Comparison of ENCODE assay signal across 18 cellular contexts in the genomic region with DNA sequence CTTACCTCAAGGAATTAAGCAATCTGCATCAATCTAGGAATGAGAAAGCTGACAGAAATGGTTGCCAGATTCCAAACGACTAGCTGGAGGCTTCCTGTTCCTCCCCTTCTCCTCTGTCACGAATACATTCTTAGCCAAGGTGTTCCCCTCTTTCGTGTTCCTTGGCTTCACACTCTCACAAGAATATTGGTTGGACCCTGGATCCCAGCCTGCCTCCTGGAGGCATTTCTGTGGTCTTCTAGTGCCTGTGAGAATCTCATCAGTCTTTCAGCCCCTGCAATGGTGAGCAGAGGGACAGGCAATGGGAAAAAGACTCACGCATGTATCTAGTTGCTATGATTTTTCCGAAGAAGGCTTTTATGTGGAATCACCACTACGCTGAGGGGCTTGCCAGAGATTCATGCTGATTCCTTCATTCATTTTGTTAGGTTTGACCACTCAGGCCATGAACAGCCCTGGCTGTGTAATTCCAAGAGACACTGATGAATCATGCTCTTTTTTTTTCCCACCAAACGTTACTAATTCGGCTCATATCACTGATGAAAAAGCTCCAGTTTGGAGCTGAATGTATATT. TPM values are rescaled to one million over a fixed set of nuclear protein-coding genes. Genes with fewer than 3 reads are reported as not detected.
DNase-seq lines count a peak whose midpoint lies in the region; ATAC-seq and TF ChIP-seq lines count a peak whose summit lies in the region.
"Had no signal": no experiment of that assay in that cellular context is flagged by ENCODE, and none has a peak within 500 bp of the region (broad histone marks: within the 10 kb centered on the region; RNA-seq: fewer than 3 reads in every experiment).

No MANE protein-coding gene starts in this region.

- H3K36me3 Mint-ChIP-seq in Caco-2 (ENCODE audit: insufficient read depth, unreplicated experiment) (peaks cover 4% of the 10 kb centered on the region), mesothelial cell of epicardium (no peaks in the 10 kb centered on the region)
- H3K36me3 Mint-ChIP-seq in activated CD8-positive, alpha-beta T cell treated with anti-CD3 and anti-CD28 coated beads for 36 hours (ENCODE audit: low read depth) = no peaks in the 10 kb centered on the region
- H3K36me3 Mint-ChIP-seq: T-cell had no signal

- H3K9me3 Mint-ChIP-seq in Caco-2 (ENCODE audit: unreplicated experiment) (no peaks in the 10 kb centered on the region), mesothelial cell of epicardium (no peaks in the 10 kb centered on the region)
- H3K9me3 Mint-ChIP-seq in activated CD8-positive, alpha-beta T cell treated with anti-CD3 and anti-CD28 coated beads for 36 hours = no peaks in the 10 kb centered on the region
- H3K9me3 Mint-ChIP-seq: activated naive CD8-positive, alpha-beta T cell treated with anti-CD3 and anti-CD28 coated beads, Interleukin-2, amount 50 U/mL, for 24 hours; T-cell had no signal

- H3K4me1 ChIP-seq in Caco-2 (peaks cover 62% of the 10 kb centered on the region), mammary epithelial cell (ENCODE audit: insufficient read depth, low read length) (peaks cover 33% of the 10 kb centered on the region)

- H3K27me3 Mint-ChIP-seq in Caco-2 (ENCODE audit: insufficient read depth, unreplicated experiment) (no peaks in the 10 kb centered on the region), mesothelial cell of epicardium (ENCODE audit: low read depth) (peaks cover 6% of the 10 kb centered on the region)
- peaks cover 42% of the 10 kb centered on the region for H3K27me3 Mint-ChIP-seq in activated CD8-positive, alpha-beta T cell treated with anti-CD3 and anti-CD28 coated beads for 36 hours

- H3K4me3 ChIP-seq in Caco-2 (ENCODE audit: low read depth, low read length) (no peak overlapping the region), mammary epithelial cell (replicated peaks in 1 of 3; ENCODE audit: insufficient read depth in 1 of 3, low read depth in 2 of 3, low read length in 3 of 3) (peak overlapping the region; percentile 15 to 90 (median 39))
- H3K4me3 ChIP-seq: ovary, thoracic aorta had no signal

- no TSS peak for BruUV-seq in Caco-2 (replicated peaks; lab: Mats Ljungman, UMichigan)
- BruUV-seq in mammary epithelial cell (replicated peaks; lab: Mats Ljungman, UMichigan) = no TSS peak

- peaks cover 37% of the 10 kb centered on the region for H3K79me2 ChIP-seq in mammary epithelial cell (ENCODE audit: insufficient read depth, low read length)

- peak overlapping the region; percentile 74 for H3K27ac Mint-ChIP-seq in Caco-2 (ENCODE audit: unreplicated experiment)
- peak overlapping the region; percentile 78 for H3K27ac Mint-ChIP-seq in mesothelial cell of epicardium
- H3K27ac Mint-ChIP-seq in activated CD8-positive, alpha-beta T cell treated with anti-CD3 and anti-CD28 coated beads for 36 hours = no peak overlapping the region
- H3K27ac Mint-ChIP-seq: activated naive CD8-positive, alpha-beta T cell treated with anti-CD3 and anti-CD28 coated beads, Interleukin-2, amount 50 U/mL, for 24 hours; memory B cell; T-cell had no signal

- no peak for ATAC-seq in activated CD8-positive, alpha-beta T cell treated with anti-CD3 and anti-CD28 coated beads for 36 hours
- ATAC-seq in HG03159 (IDR thresholded peaks at IDR 0.05; ENCODE audit: unreplicated experiment) = no peak
- ATAC-seq: activated naive CD8-positive, alpha-beta T cell treated with anti-CD3 and anti-CD28 coated beads, Interleukin-2, amount 50 U/mL, for 24 hours; HepG2; T-cell had no signal

- CTCF ChIA-PET in Caco-2 (lab: Charles Lee) (no interaction called here), mammary epithelial cell (lab: Charles Lee; ENCODE audit: low non-redundant PET) (no interaction called here)
- CTCF ChIA-PET in activated CD8-positive, alpha-beta T cell treated with anti-CD3 and anti-CD28 coated beads for 36 hours (lab: Charles Lee) = no interaction called here

- peak overlapping the region; percentile 70 for H3K4me2 ChIP-seq in mammary epithelial cell (ENCODE audit: insufficient read depth, low read depth, low read length)

- intact Hi-C loops in Caco-2 (cut with micrococcal nuclease; ENCODE audit: unreplicated experiment) (loop anchor here (5.0 kb wide), 1 partner anchor 200 kb away; the partner anchor contains the start of gene CLDN1), mammary epithelial cell (cut with micrococcal nuclease) (loop anchor here (5.0 to 10.0 kb wide), 4 partner anchors 65 to 320 kb away; partner anchors contain the start of gene CLDN1)
- intact Hi-C loops in activated CD8-positive, alpha-beta T cell treated with anti-CD3 and anti-CD28 coated beads for 36 hours (cut with micrococcal nuclease) = loop anchor here (10.0 kb wide), 1 partner anchor 483 kb away; no protein-coding TSS in a partner anchor

- POLR2A ChIA-PET in Caco-2 (lab: Charles Lee) = no interaction called here
- POLR2A ChIA-PET in activated CD8-positive, alpha-beta T cell treated with anti-CD3 and anti-CD28 coated beads for 36 hours (lab: Charles Lee) = no interaction called here

- H4K20me1 ChIP-seq in mammary epithelial cell (ENCODE audit: insufficient read depth, low read length) = no peaks in the 10 kb centered on the region

- H3K36me3 ChIP-seq in Caco-2 (ENCODE audit: control insufficient read depth, insufficient read depth, low read length) = no peaks in the 10 kb centered on the region
- no peaks in the 10 kb centered on the region for H3K36me3 ChIP-seq in mammary epithelial cell (ENCODE audit: insufficient read depth, low read length)
- H3K36me3 ChIP-seq: ovary, thoracic aorta had no signal

- no peaks in the 10 kb centered on the region for H3K27me3 ChIP-seq in Caco-2 (replicated peaks; ENCODE audit: control insufficient read depth, insufficient read depth, low read length)
- H3K27me3 ChIP-seq in mammary epithelial cell (ENCODE audit: insufficient read depth, low read length) = no peaks in the 10 kb centered on the region
- H3K27me3 ChIP-seq: ovary had no signal

- in situ Hi-C loops in mammary epithelial cell (cut with MboI; ENCODE audit: low sequenced_read_pairs in 2 of 2) = loop anchor here in 1 of 2 donors (5.0 kb wide), 1 partner anchor 75 kb away; no protein-coding TSS in a partner anchor
- in situ Hi-C loops in ACHN (cut with HindIII; ENCODE audit: low pct_ligation_motif_present, low pct_unique_long_range_greater_than_20kb, low sequenced_read_pairs) = no loop called here

- no peak for DNase-seq in Caco-2
- peak; percentile 84 for DNase-seq in M059J (ENCODE audit: low read depth)
- peak; percentile 68 for DNase-seq in mammary epithelial cell
- no peak for DNase-seq in mesothelial cell of epicardium (ENCODE audit: low spot score in 2 of 2, unreplicated experiment in 2 of 2)
- no peak for DNase-seq in activated CD8-positive, alpha-beta T cell treated with anti-CD3 and anti-CD28 coated beads for 36 hours
- DNase-seq in stimulated activated naive CD4-positive, alpha-beta T cell treated with Interleukin-2 at 50 U/mL for 16 hours (lab: John Stamatoyannopoulos, UW) = no peak
- no peak for DNase-seq in ACHN
- DNase-seq: activated naive CD8-positive, alpha-beta T cell treated with anti-CD3 and anti-CD28 coated beads, Interleukin-2, amount 50 U/mL, for 24 hours; activated T-cell treated with anti-CD3 and anti-CD28 coated beads, Interleukin-2, amount 50 U/mL, for 1 hour; DMS153; NCI-H345; stimulated activated CD4-positive, alpha-beta T cell treated with anti-CD3 and anti-CD28 coated beads, Interleukin-15, amount 100 ng/mL, for 24 hours; T-cell had no signal

- H3K9me3 ChIP-seq in Caco-2 (no peaks in the 10 kb centered on the region), mammary epithelial cell (replicated peaks; ENCODE audit: insufficient read depth, low read length) (no peaks in the 10 kb centered on the region)
- H3K9me3 ChIP-seq: ovary, thoracic aorta had no signal

- H3K9ac ChIP-seq in mammary epithelial cell (ENCODE audit: insufficient read depth, low read length) = peak overlapping the region; percentile 85

- peak overlapping the region; percentile 93 for H3K27ac ChIP-seq in mammary epithelial cell (ENCODE audit: insufficient read depth, low read depth, low read length)
- H3K27ac ChIP-seq: ovary, thoracic aorta had no signal

- H3K4me1 Mint-ChIP-seq in Caco-2 (ENCODE audit: low read depth, unreplicated experiment) = peaks cover 23% of the 10 kb centered on the region
- peaks cover 34% of the 10 kb centered on the region for H3K4me1 Mint-ChIP-seq in mesothelial cell of epicardium
- H3K4me1 Mint-ChIP-seq in activated CD8-positive, alpha-beta T cell treated with anti-CD3 and anti-CD28 coated beads for 36 hours (ENCODE audit: low read depth) = peaks cover 3% of the 10 kb centered on the region

- dilution Hi-C loops in mammary epithelial cell (cut with HindIII; ENCODE audit: low sequenced_read_pairs) = no loop called here

- 3% methylated on average over 7 of the region's 8 CpGs for WGBS in mammary epithelial cell (ENCODE audit: low coverage, missing lambda C conversion rate)

- TF ChIP-seq CTCF in Caco-2 (IDR thresholded peaks at IDR 0.05; ENCODE audit: insufficient read depth in 1 of 2, low read depth in 1 of 2, low read length in 1 of 2, severe bottlenecking in 1 of 2, unreplicated experiment in 1 of 2) = no peak
- no peak for TF ChIP-seq CTCF in mammary epithelial cell (conservative IDR thresholded peaks at IDR 0.05 in 1 of 2, IDR thresholded peaks at IDR 0.05 in 1 of 2; ENCODE audit: extremely low read depth in 1 of 2, insufficient read depth in 1 of 2, low read depth in 1 of 2, low read length in 2 of 2)
- no peak for TF ChIP-seq CTCF in mesothelial cell of epicardium (IDR thresholded peaks at IDR 0.05; ENCODE audit: unreplicated experiment)
- TF ChIP-seq CTCF in activated CD8-positive, alpha-beta T cell treated with anti-CD3 and anti-CD28 coated beads for 36 hours (IDR thresholded peaks at IDR 0.05) = no peak

- peak overlapping the region; percentile 92 for H2AFZ ChIP-seq in mammary epithelial cell (ENCODE audit: low read depth, low read length)

- H3K4me3 Mint-ChIP-seq in Caco-2 (ENCODE audit: unreplicated experiment) (no peak overlapping the region), mesothelial cell of epicardium (peak overlapping the region; percentile 20)
- H3K4me3 Mint-ChIP-seq in activated CD8-positive, alpha-beta T cell treated with anti-CD3 and anti-CD28 coated beads for 36 hours = no peak overlapping the region
- H3K4me3 Mint-ChIP-seq: activated naive CD8-positive, alpha-beta T cell treated with anti-CD3 and anti-CD28 coated beads, Interleukin-2, amount 50 U/mL, for 24 hours; memory B cell; T-cell had no signal

RNA-seq across cellular contexts. Expression of gene P3H2, which starts 1.6 kb away (rescaled TPM):
- 37.9 and 55.8 TPM in 2 replicates for total RNA-seq in Caco-2 (2022)
- 95.5 and 147 TPM in 2 replicates for total RNA-seq in M059J (2014; rRNA removed; shearing (Covaris generic))
- total RNA-seq in mammary epithelial cell = 100 to 1,000 TPM in 1 of 2 donors, 10 to 100 TPM in 1; 71.2 to 181 TPM
- 150 TPM for polyA plus RNA-seq in mammary epithelial cell
- polyA minus RNA-seq in mammary epithelial cell = 188 TPM
- 14.8 to 17.2 TPM (median 15.8 TPM) in 3 replicates for total RNA-seq in mesothelial cell of epicardium
- not detected for total RNA-seq in activated CD8-positive, alpha-beta T cell treated with anti-CD3 and anti-CD28 coated beads for 36 hours
- total RNA-seq: HepG2 had no signal
- polyA plus RNA-seq: HepG2 had no signal

Comparison
In these comparisons a context has a peak if more than half of its experiments do, and no peak if none do; other contexts are left out.
1. DNase-seq: peak in M059J (single experiment) and mammary epithelial cell (single experiment); none in Caco-2 (0 of 2), mesothelial cell of epicardium (0 of 2), activated CD8-positive, alpha-beta T cell treated with anti-CD3 and anti-CD28 coated beads for 36 hours (single experiment), stimulated activated naive CD4-positive, alpha-beta T cell treated with Interleukin-2 at 50 U/mL for 16 hours (single experiment) and ACHN (single experiment).
2. RNA of gene P3H2, which starts 1.6 kb away (total RNA-seq): 71.2 to 181 TPM in mammary epithelial cell, 95.5 to 147 TPM in M059J, 37.9 to 55.8 TPM in Caco-2 and 14.8 to 17.2 TPM in mesothelial cell of epicardium; not detected in activated CD8-positive, alpha-beta T cell treated with anti-CD3 and anti-CD28 coated beads for 36 hours; every median in the first group is over 10 times any median in the second.